In genomic region chr17:19785854-19786253, GRCh38 we compare ENCODE assay signal across 19 cellular contexts. TPM values are rescaled to one million over a fixed set of nuclear protein-coding genes. Genes with fewer than 3 reads are reported as not detected.
DNase-seq lines count a peak whose midpoint lies in the region; ATAC-seq and TF ChIP-seq lines count a peak whose summit lies in the region.
"Had no signal": no experiment of that assay in that cellular context is flagged by ENCODE, and none has a peak within 500 bp of the region (broad histone marks: within the 10 kb centered on the region; RNA-seq: fewer than 3 reads in every experiment).

No MANE protein-coding gene starts in this region.

- H3K36me3 Mint-ChIP-seq in activated CD4-positive, alpha-beta T cell treated with anti-CD3 and anti-CD28 coated beads, Interleukin-2, amount 10 ng/mL, durations not matched to agents 24 days and 14 days (ENCODE audit: low read depth), result peaks cover 29% of the 10 kb centered on the region
- peaks cover 39% of the 10 kb centered on the region for H3K36me3 Mint-ChIP-seq in activated CD4-positive, alpha-beta memory T cell treated with anti-CD3 and anti-CD28 coated beads, Interleukin-2, amount 10 ng/mL, durations not matched to agents 7 days and 5 days (ENCODE audit: low read depth)

- 71% methylated on average over 4 of the region's 4 CpGs for WGBS in SK-N-SH (ENCODE audit: low lambda C conversion rate)

- intact Hi-C loops in activated CD4-positive, alpha-beta T cell treated with anti-CD3 and anti-CD28 coated beads, Interleukin-2, amount 10 ng/mL, durations not matched to agents 24 days and 14 days (cut with micrococcal nuclease), result no loop called here

- H3K9me2 ChIP-seq in SK-N-SH, result no peaks in the 10 kb centered on the region

- DNase-seq in SK-N-SH (no peak), NB4 (ENCODE audit: low read depth) (peak; percentile 26), brain microvascular endothelial cell (no peak)
- no peak for DNase-seq in activated CD4-positive, alpha-beta T cell treated with anti-CD3 and anti-CD28 coated beads, Interleukin-2, amount 10 ng/mL, durations not matched to agents 24 days and 14 days
- no peak for DNase-seq in activated CD4-positive, alpha-beta memory T cell treated with anti-CD3 and anti-CD28 coated beads, Interleukin-2, amount 10 ng/mL, durations not matched to agents 7 days and 5 days
- DNase-seq in effector memory CD4-positive, alpha-beta T cell, result no peak
- DNase-seq: activated CD4-positive, alpha-beta T cell treated with anti-CD3 and anti-CD28 coated beads for 1 hour; activated naive CD8-positive, alpha-beta T cell treated with anti-CD3 and anti-CD28 coated beads, Interleukin-2, amount 10 ng/mL, durations not matched to agents 7 days and 5 days; mucosa of descending colon; NCI-H69; OCI-M1; small intestine; stimulated activated CD4-positive, alpha-beta T cell treated with anti-CD3 and anti-CD28 coated beads, Interleukin-4, amount 100 ng/mL, for 4 hours had no signal

- no peak overlapping the region for H3K4me3 Mint-ChIP-seq in activated CD4-positive, alpha-beta T cell treated with anti-CD3 and anti-CD28 coated beads, Interleukin-2, amount 10 ng/mL, durations not matched to agents 24 days and 14 days
- no peak overlapping the region for H3K4me3 Mint-ChIP-seq in activated CD4-positive, alpha-beta memory T cell treated with anti-CD3 and anti-CD28 coated beads, Interleukin-2, amount 10 ng/mL, durations not matched to agents 7 days and 5 days
- H3K4me3 Mint-ChIP-seq: activated naive CD8-positive, alpha-beta T cell treated with anti-CD3 and anti-CD28 coated beads, Interleukin-2, amount 10 ng/mL, durations not matched to agents 7 days and 5 days; activated T-helper 1 cell treated with anti-CD3 and anti-CD28 coated beads, Interleukin-12 subunit alpha, Interleukin-12 subunit beta, Interleukin-2, Interleukin-4 antibody, amounts not matched to agents 30 ng/mL and 10 ng/mL and 1 ng/mL, durations not matched to agents 14 hours and 24 hours and 36 hours had no signal

- H3K4me2 ChIP-seq in SK-N-SH, result no peak overlapping the region

- ATAC-seq in SK-N-SH treated with all-trans-retinoic acid at 6 μM for 48 hours (no peak), HG02973 (IDR thresholded peaks at IDR 0.05; ENCODE audit: unreplicated experiment) (no peak)
- ATAC-seq: mucosa of descending colon had no signal

- peaks cover 3% of the 10 kb centered on the region for H3K4me1 Mint-ChIP-seq in activated CD4-positive, alpha-beta T cell treated with anti-CD3 and anti-CD28 coated beads, Interleukin-2, amount 10 ng/mL, durations not matched to agents 24 days and 14 days
- peaks cover 10% of the 10 kb centered on the region for H3K4me1 Mint-ChIP-seq in activated CD4-positive, alpha-beta memory T cell treated with anti-CD3 and anti-CD28 coated beads, Interleukin-2, amount 10 ng/mL, durations not matched to agents 7 days and 5 days
- H3K4me1 Mint-ChIP-seq: activated naive CD8-positive, alpha-beta T cell treated with anti-CD3 and anti-CD28 coated beads, Interleukin-2, amount 10 ng/mL, durations not matched to agents 7 days and 5 days had no signal

- H3K27ac Mint-ChIP-seq in activated CD4-positive, alpha-beta T cell treated with anti-CD3 and anti-CD28 coated beads, Interleukin-2, amount 10 ng/mL, durations not matched to agents 24 days and 14 days, result no peak overlapping the region
- H3K27ac Mint-ChIP-seq in activated CD4-positive, alpha-beta memory T cell treated with anti-CD3 and anti-CD28 coated beads, Interleukin-2, amount 10 ng/mL, durations not matched to agents 7 days and 5 days, result no peak overlapping the region
- H3K27ac Mint-ChIP-seq: activated naive CD8-positive, alpha-beta T cell treated with anti-CD3 and anti-CD28 coated beads, Interleukin-2, amount 10 ng/mL, durations not matched to agents 7 days and 5 days; activated T-helper 1 cell treated with anti-CD3 and anti-CD28 coated beads, Interleukin-12 subunit alpha, Interleukin-12 subunit beta, Interleukin-2, Interleukin-4 antibody, amounts not matched to agents 30 ng/mL and 10 ng/mL and 1 ng/mL, durations not matched to agents 14 hours and 24 hours and 36 hours had no signal

- TF ChIP-seq POLR2A in NB4 (IDR thresholded peaks at IDR 0.05; ENCODE audit: extremely low read depth, insufficient read length), result no peak

- no peaks in the 10 kb centered on the region for H3K79me2 ChIP-seq in SK-N-SH (ENCODE audit: insufficient read depth)

- H3K9me3 ChIP-seq in SK-N-SH, result no peaks in the 10 kb centered on the region
- H3K9me3 ChIP-seq in effector memory CD4-positive, alpha-beta T cell (ENCODE audit: control insufficient read depth, low read length), result no peaks in the 10 kb centered on the region
- H3K9me3 ChIP-seq: breast epithelium, mucosa of descending colon had no signal

- H3K4me3 ChIP-seq in SK-N-SH (ENCODE audit: low read depth in 2 of 2, low read length in 1 of 2), result no peak overlapping the region
- no peak overlapping the region for H3K4me3 ChIP-seq in NB4 (ENCODE audit: low read depth, low read length)
- no peak overlapping the region for H3K4me3 ChIP-seq in brain microvascular endothelial cell (ENCODE audit: low read depth, low read length)
- H3K4me3 ChIP-seq in effector memory CD4-positive, alpha-beta T cell (ENCODE audit: insufficient read depth, low read depth, low read length, poor library complexity, severe bottlenecking), result no peak overlapping the region
- H3K4me3 ChIP-seq: breast epithelium, mucosa of descending colon had no signal

- no peak overlapping the region for H3K9ac ChIP-seq in SK-N-SH

- TF ChIP-seq EP300 in SK-N-SH (IDR thresholded peaks at IDR 0.05; ENCODE audit: borderline replicate concordance in 1 of 2, low read depth in 1 of 2, low read length in 1 of 2), result no peak

- H3F3A ChIP-seq in SK-N-SH (replicated peaks; ENCODE audit: insufficient read depth), result peaks cover 4% of the 10 kb centered on the region

- POLR2A ChIA-PET in SK-N-SH (lab: Yijun Ruan, JAX), result no interaction called here
- POLR2A ChIA-PET in activated CD4-positive, alpha-beta memory T cell treated with anti-CD3 and anti-CD28 coated beads, Interleukin-2, amount 10 ng/mL, durations not matched to agents 7 days and 5 days (lab: Charles Lee), result no interaction called here

- CTCF ChIA-PET in SK-N-SH (lab: Yijun Ruan, JAX), result interaction anchor here (1.1 kb wide), 1 partner anchor 273 kb away, joined by 3 read pairs; no protein-coding TSS in a partner anchor
- CTCF ChIA-PET in activated CD4-positive, alpha-beta memory T cell treated with anti-CD3 and anti-CD28 coated beads, Interleukin-2, amount 10 ng/mL, durations not matched to agents 7 days and 5 days (lab: Charles Lee), result no interaction called here

- in situ Hi-C loops in brain microvascular endothelial cell (cut with HindIII; ENCODE audit: low pct_ligation_motif_present, low sequenced_read_pairs), result no loop called here

- no peaks in the 10 kb centered on the region for H4K20me1 ChIP-seq in SK-N-SH (ENCODE audit: insufficient read depth)

- H3K4me1 ChIP-seq in SK-N-SH (ENCODE audit: control insufficient read depth in 1 of 2, insufficient read depth in 2 of 2, low read depth in 1 of 2, low read length in 1 of 2), result no peaks in the 10 kb centered on the region; a peak in 1 of 4 replicates
- no peaks in the 10 kb centered on the region for H3K4me1 ChIP-seq in effector memory CD4-positive, alpha-beta T cell (ENCODE audit: control insufficient read depth, insufficient read depth, low read length, poor library complexity, severe bottlenecking)
- H3K4me1 ChIP-seq: breast epithelium had no signal

- H2AFZ ChIP-seq in SK-N-SH (ENCODE audit: low read depth), result no peak overlapping the region

- H3K27me3 ChIP-seq in SK-N-SH (ENCODE audit: insufficient read depth) (no peaks in the 10 kb centered on the region), brain microvascular endothelial cell (replicated peaks) (no peaks in the 10 kb centered on the region)
- H3K27me3 ChIP-seq in effector memory CD4-positive, alpha-beta T cell (replicated peaks; ENCODE audit: control insufficient read depth, insufficient read depth, low read length, poor library complexity, severe bottlenecking), result no peaks in the 10 kb centered on the region
- H3K27me3 ChIP-seq: breast epithelium had no signal

- no peak overlapping the region for H3K27ac ChIP-seq in SK-N-SH (ENCODE audit: low read depth in 2 of 2, low read length in 1 of 2)
- H3K27ac ChIP-seq in brain microvascular endothelial cell, result no peak overlapping the region
- no peak overlapping the region for H3K27ac ChIP-seq in effector memory CD4-positive, alpha-beta T cell (ENCODE audit: insufficient read depth, low read length, poor library complexity, severe bottlenecking)
- H3K27ac ChIP-seq: breast epithelium had no signal

- H3K9me3 Mint-ChIP-seq in activated CD4-positive, alpha-beta T cell treated with anti-CD3 and anti-CD28 coated beads, Interleukin-2, amount 10 ng/mL, durations not matched to agents 24 days and 14 days, result no peaks in the 10 kb centered on the region
- H3K9me3 Mint-ChIP-seq in activated CD4-positive, alpha-beta memory T cell treated with anti-CD3 and anti-CD28 coated beads, Interleukin-2, amount 10 ng/mL, durations not matched to agents 7 days and 5 days, result no peaks in the 10 kb centered on the region
- H3K9me3 Mint-ChIP-seq: activated naive CD8-positive, alpha-beta T cell treated with anti-CD3 and anti-CD28 coated beads, Interleukin-2, amount 10 ng/mL, durations not matched to agents 7 days and 5 days; activated T-helper 1 cell treated with anti-CD3 and anti-CD28 coated beads, Interleukin-12 subunit alpha, Interleukin-12 subunit beta, Interleukin-2, Interleukin-4 antibody, amounts not matched to agents 30 ng/mL and 10 ng/mL and 1 ng/mL, durations not matched to agents 14 hours and 24 hours and 36 hours had no signal

- TF ChIP-seq CTCF in SK-N-SH (IDR thresholded peaks at IDR 0.05), result peak; percentile 34
- peak; percentile 22 for TF ChIP-seq CTCF in NB4 (IDR thresholded peaks at IDR 0.05; ENCODE audit: low read depth, low read length)
- peak; percentile 36 for TF ChIP-seq CTCF in brain microvascular endothelial cell (IDR thresholded peaks at IDR 0.05; ENCODE audit: low read depth, low read length, missing control alignments)

- peaks cover 22 to 36% of the 10 kb centered on the region in 2 experiments for H3K36me3 ChIP-seq in SK-N-SH (replicated peaks in 1 of 2; ENCODE audit: control insufficient read depth in 1 of 2, insufficient read depth in 2 of 2, low read length in 1 of 2)
- no peaks in the 10 kb centered on the region for H3K36me3 ChIP-seq in brain microvascular endothelial cell (replicated peaks)
- H3K36me3 ChIP-seq in effector memory CD4-positive, alpha-beta T cell (ENCODE audit: control insufficient read depth, insufficient read depth, low read length), result peaks cover 13% of the 10 kb centered on the region
- H3K36me3 ChIP-seq: breast epithelium had no signal

- TF ChIP-seq RAD21 in SK-N-SH (IDR thresholded peaks at IDR 0.05; ENCODE audit: low read length), result no peak

- no peaks in the 10 kb centered on the region for H3K27me3 Mint-ChIP-seq in activated CD4-positive, alpha-beta T cell treated with anti-CD3 and anti-CD28 coated beads, Interleukin-2, amount 10 ng/mL, durations not matched to agents 24 days and 14 days
- no peaks in the 10 kb centered on the region for H3K27me3 Mint-ChIP-seq in activated CD4-positive, alpha-beta memory T cell treated with anti-CD3 and anti-CD28 coated beads, Interleukin-2, amount 10 ng/mL, durations not matched to agents 7 days and 5 days
- H3K27me3 Mint-ChIP-seq: activated naive CD8-positive, alpha-beta T cell treated with anti-CD3 and anti-CD28 coated beads, Interleukin-2, amount 10 ng/mL, durations not matched to agents 7 days and 5 days had no signal

RNA-seq across cellular contexts. Expression of gene ALDH3A1, which starts 37.8 kb away (rescaled TPM):
- 0.52 and 0.79 TPM in 2 replicates for polyA plus RNA-seq in SK-N-SH (2012; rRNA removed)
- 0.33 and 0.49 TPM in 2 replicates for polyA plus RNA-seq in SK-N-SH (2012; cell fraction: cytosol; rRNA removed)
- polyA plus RNA-seq in SK-N-SH (2012; cell fraction: nucleus; rRNA removed), result 0.75 and 1.0 TPM in 2 replicates
- not detected in 2 replicates for total RNA-seq in activated CD4-positive, alpha-beta T cell treated with anti-CD3 and anti-CD28 coated beads, Interleukin-2, amount 10 ng/mL, durations not matched to agents 24 days and 14 days
- not detected for total RNA-seq in activated CD4-positive, alpha-beta memory T cell treated with anti-CD3 and anti-CD28 coated beads, Interleukin-2, amount 10 ng/mL, durations not matched to agents 7 days and 5 days
- total RNA-seq: activated naive CD8-positive, alpha-beta T cell treated with anti-CD3 and anti-CD28 coated beads, Interleukin-2, amount 10 ng/mL, durations not matched to agents 7 days and 5 days; activated T-helper 1 cell treated with anti-CD3 and anti-CD28 coated beads, Interleukin-12 subunit alpha, Interleukin-12 subunit beta, Interleukin-2, Interleukin-4 antibody, amounts not matched to agents 30 ng/mL and 10 ng/mL and 1 ng/mL, durations not matched to agents 14 hours and 24 hours and 36 hours; glomerular endothelial cell; T-helper 2 cell treated with Interferon-gamma antibody and Interleukin-4, amounts not matched to agents 100 ng/mL and 5 ng/mL, for 36 hours had no signal
